32 cellular contexts compared by ENCODE assay signal in the genomic region with DNA sequence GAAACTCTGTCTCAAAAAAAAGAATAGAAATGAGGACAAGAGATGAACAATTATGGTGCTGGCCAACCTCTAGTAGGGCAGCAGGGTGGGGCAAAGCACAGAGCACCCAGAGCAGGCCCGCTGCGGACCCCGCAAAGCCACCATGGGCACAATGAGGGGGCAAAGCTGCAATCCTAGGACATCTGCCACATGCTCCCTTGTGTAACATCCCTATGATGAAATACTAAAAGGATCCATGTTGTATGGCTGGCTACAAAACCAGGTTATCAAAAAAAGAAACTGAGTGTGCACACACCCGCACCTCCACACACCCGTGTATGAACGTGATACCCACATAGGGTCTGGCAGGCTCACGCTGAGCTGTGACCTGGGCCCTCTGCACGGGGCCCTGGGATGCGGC. TPM values are rescaled to one million over a fixed set of nuclear protein-coding genes. Genes with fewer than 3 reads are reported as not detected.
"Had no signal": no experiment of that assay in that cellular context is flagged by ENCODE, and none has a peak within 500 bp of the region (broad histone marks: within the 10 kb centered on the region; RNA-seq: fewer than 3 reads in every experiment).

No MANE protein-coding gene starts in this region.

- H3K9me3 ChIP-seq: adrenal gland, left ventricle myocardium inferior, right lobe of liver, upper lobe of left lung, vagina had no signal

- H3K36me3 ChIP-seq: neural progenitor cell had no signal

- H2AFZ ChIP-seq: neural progenitor cell had no signal

- H3K4me3 ChIP-seq: adrenal gland, left ventricle myocardium inferior, lung, neural progenitor cell, right lobe of liver, upper lobe of left lung, vagina had no signal

- ATAC-seq: activated CD4-positive, alpha-beta T cell treated with anti-CD3 and anti-CD28 coated beads for 36 hours; foreskin keratinocyte; natural killer cell; stimulated activated effector memory CD8-positive, alpha-beta T cell treated with anti-CD3 and anti-CD28 coated beads, Interleukin-12 subunit alpha, Interleukin-12 subunit beta, amount 100 ng/mL, for 72 hours; stimulated activated naive CD8-positive, alpha-beta T cell treated with anti-CD3 and anti-CD28 coated beads, Interleukin-15, amount 100 ng/mL, for 72 hours had no signal

- FAIRE-seq: endothelial cell of umbilical vein had no signal

- H3K4me3 Mint-ChIP-seq: activated CD4-positive, alpha-beta T cell treated with anti-CD3 and anti-CD28 coated beads for 36 hours; activated naive CD4-positive, alpha-beta T cell treated with anti-CD3 and anti-CD28 coated beads for 36 hours; activated naive CD8-positive, alpha-beta T cell treated with anti-CD3 and anti-CD28 coated beads for 36 hours; activated T-helper 1 cell treated with anti-CD3 and anti-CD28 coated beads, Interleukin-12 subunit alpha, Interleukin-12 subunit beta, Interleukin-2, Interleukin-4 antibody, amounts not matched to agents 30 ng/mL and 10 ng/mL and 1 ng/mL, durations not matched to agents 14 hours and 24 hours and 36 hours; natural killer cell; neural progenitor cell; stimulated activated effector memory CD8-positive, alpha-beta T cell treated with anti-CD3 and anti-CD28 coated beads, Interleukin-12 subunit alpha, Interleukin-12 subunit beta, amount 100 ng/mL, for 72 hours; stimulated activated naive CD8-positive, alpha-beta T cell treated with anti-CD3 and anti-CD28 coated beads, Interleukin-15, amount 100 ng/mL, for 72 hours had no signal

- H3K27ac Mint-ChIP-seq: activated CD4-positive, alpha-beta T cell treated with anti-CD3 and anti-CD28 coated beads for 36 hours; activated naive CD4-positive, alpha-beta T cell treated with anti-CD3 and anti-CD28 coated beads for 36 hours; activated naive CD8-positive, alpha-beta T cell treated with anti-CD3 and anti-CD28 coated beads for 36 hours; activated T-helper 1 cell treated with anti-CD3 and anti-CD28 coated beads, Interleukin-12 subunit alpha, Interleukin-12 subunit beta, Interleukin-2, Interleukin-4 antibody, amounts not matched to agents 30 ng/mL and 10 ng/mL and 1 ng/mL, durations not matched to agents 14 hours and 24 hours and 36 hours; natural killer cell; neural progenitor cell had no signal

- H3K4me2 ChIP-seq: neural progenitor cell had no signal

- H3K4me1 Mint-ChIP-seq: activated naive CD8-positive, alpha-beta T cell treated with anti-CD3 and anti-CD28 coated beads for 36 hours; natural killer cell; neural progenitor cell; stimulated activated effector memory CD8-positive, alpha-beta T cell treated with anti-CD3 and anti-CD28 coated beads, Interleukin-12 subunit alpha, Interleukin-12 subunit beta, amount 100 ng/mL, for 72 hours had no signal

- H3K27me3 ChIP-seq: adrenal gland, brain microvascular endothelial cell, foreskin keratinocyte, neural progenitor cell, right lobe of liver, upper lobe of left lung, vagina had no signal

- H3K27ac ChIP-seq: adrenal gland, brain microvascular endothelial cell, foreskin keratinocyte, left ventricle myocardium inferior, neural progenitor cell, right lobe of liver, upper lobe of left lung had no signal

- H3K9me3 Mint-ChIP-seq: activated naive CD4-positive, alpha-beta T cell treated with anti-CD3 and anti-CD28 coated beads for 36 hours; activated naive CD8-positive, alpha-beta T cell treated with anti-CD3 and anti-CD28 coated beads for 36 hours; activated T-helper 1 cell treated with anti-CD3 and anti-CD28 coated beads, Interleukin-12 subunit alpha, Interleukin-12 subunit beta, Interleukin-2, Interleukin-4 antibody, amounts not matched to agents 30 ng/mL and 10 ng/mL and 1 ng/mL, durations not matched to agents 14 hours and 24 hours and 36 hours; natural killer cell; neural progenitor cell; stimulated activated effector memory CD8-positive, alpha-beta T cell treated with anti-CD3 and anti-CD28 coated beads, Interleukin-12 subunit alpha, Interleukin-12 subunit beta, amount 100 ng/mL, for 72 hours; stimulated activated naive CD8-positive, alpha-beta T cell treated with anti-CD3 and anti-CD28 coated beads, Interleukin-15, amount 100 ng/mL, for 72 hours had no signal

- H3K4me1 ChIP-seq: neural progenitor cell had no signal

- H3K9ac ChIP-seq: neural progenitor cell had no signal

- DNase-seq: activated CD4-positive, alpha-beta T cell treated with anti-CD3 and anti-CD28 coated beads for 36 hours; activated CD4-positive, alpha-beta T cell treated with anti-CD3 and anti-CD28 coated beads, Interleukin-2, amount 50 U/mL, for 48 hours; activated CD4-positive, CD25-positive, alpha-beta regulatory T cell; activated CD8-positive, alpha-beta memory T cell treated with anti-CD3 and anti-CD28 coated beads, Interleukin-2, amount 50 U/mL, for 4 hours; activated effector memory CD4-positive, alpha-beta T cell treated with anti-CD3 and anti-CD28 coated beads, Interleukin-2, amount 50 U/mL, for 16 hours; activated naive CD4-positive, alpha-beta T cell treated with anti-CD3 and anti-CD28 coated beads for 36 hours; activated naive CD8-positive, alpha-beta T cell treated with anti-CD3 and anti-CD28 coated beads for 36 hours; activated T-cell treated with anti-CD3 and anti-CD28 coated beads, Interleukin-2, amount 50 U/mL, for 1 hour; adrenal gland; aorta; brain microvascular endothelial cell; caudate nucleus; cortex of kidney; foreskin keratinocyte; left ventricle myocardium inferior; mesendoderm; natural killer cell; occipital lobe; posterior cingulate gyrus; right lobe of liver; stimulated activated CD4-positive, alpha-beta T cell treated with anti-CD3 and anti-CD28 coated beads, Interleukin-4, amount 100 ng/mL, for 24 hours; stimulated activated naive CD8-positive, alpha-beta T cell treated with anti-CD3 and anti-CD28 coated beads, Interleukin-15, amount 100 ng/mL, for 72 hours; substantia nigra had no signal

- H3K36me3 Mint-ChIP-seq: natural killer cell had no signal

- H3K27me3 Mint-ChIP-seq: activated CD4-positive, alpha-beta T cell treated with anti-CD3 and anti-CD28 coated beads for 36 hours; activated naive CD8-positive, alpha-beta T cell treated with anti-CD3 and anti-CD28 coated beads for 36 hours; stimulated activated naive CD8-positive, alpha-beta T cell treated with anti-CD3 and anti-CD28 coated beads, Interleukin-15, amount 100 ng/mL, for 72 hours had no signal

RNA-seq across cellular contexts. Expression of gene ATP5MGL, which starts 7.4 kb away (rescaled TPM):
- total RNA-seq: glomerular endothelial cell, skeletal muscle tissue, vagina had no signal
- polyA plus RNA-seq: adrenal gland, aorta, foreskin keratinocyte had no signal
